Comparison of ENCODE assay signal across 13 cellular contexts in genomic region chr22:38732251-38732815, GRCh38. TPM values are rescaled to one million over a fixed set of nuclear protein-coding genes. Genes with fewer than 3 reads are reported as not detected.
DNase-seq lines count a peak whose midpoint lies in the region; ATAC-seq and TF ChIP-seq lines count a peak whose summit lies in the region.
"Had no signal": no experiment of that assay in that cellular context is flagged by ENCODE, and none has a peak within 500 bp of the region (broad histone marks: within the 10 kb centered on the region; RNA-seq: fewer than 3 reads in every experiment).

No MANE protein-coding gene starts in this region.

- H3K4me1 Mint-ChIP-seq in Caco-2 (ENCODE audit: low read depth, unreplicated experiment) (no peaks in the 10 kb centered on the region), brain (peaks cover 18% of the 10 kb centered on the region)
- peaks cover 9 to 29% of the 10 kb centered on the region in 2 donors for H3K4me1 Mint-ChIP-seq in natural killer cell treated with Interleukin-12 subunit alpha and Interleukin-12 subunit beta and Interleukin-15 and Interleukin-18, amount 100 ng/mL, for 72 hours (ENCODE audit: low read depth in 2 of 2)

- H3K36me3 Mint-ChIP-seq in Caco-2 (ENCODE audit: insufficient read depth, unreplicated experiment): peaks cover 73% of the 10 kb centered on the region
- peaks cover 43% of the 10 kb centered on the region for H3K36me3 Mint-ChIP-seq in brain
- H3K36me3 Mint-ChIP-seq in natural killer cell treated with Interleukin-12 subunit alpha and Interleukin-12 subunit beta and Interleukin-15 and Interleukin-18, amount 100 ng/mL, for 72 hours: peaks cover 13% of the 10 kb centered on the region

- ATAC-seq in natural killer cell treated with Interleukin-12 subunit alpha and Interleukin-12 subunit beta and Interleukin-15 and Interleukin-18, amount 100 ng/mL, for 72 hours: no peak
- ATAC-seq in HG02571 (IDR thresholded peaks at IDR 0.05; ENCODE audit: unreplicated experiment): no peak
- no peak for ATAC-seq in HG03432 (IDR thresholded peaks at IDR 0.05; ENCODE audit: unreplicated experiment)

- H3K9me3 ChIP-seq in Caco-2: no peaks in the 10 kb centered on the region
- H3K9me3 ChIP-seq: colonic mucosa had no signal

- H3K27me3 Mint-ChIP-seq in Caco-2 (ENCODE audit: insufficient read depth, unreplicated experiment) (no peaks in the 10 kb centered on the region), brain (no peaks in the 10 kb centered on the region)
- no peaks in the 10 kb centered on the region for H3K27me3 Mint-ChIP-seq in natural killer cell treated with Interleukin-12 subunit alpha and Interleukin-12 subunit beta and Interleukin-15 and Interleukin-18, amount 100 ng/mL, for 72 hours

- H3K27ac ChIP-seq in 22Rv1: peak overlapping the region; percentile 52
- H3K27ac ChIP-seq: colonic mucosa had no signal

- BruUV-seq in Caco-2 (replicated peaks; lab: Mats Ljungman, UMichigan): no TSS peak

- H3K27ac Mint-ChIP-seq in Caco-2 (ENCODE audit: unreplicated experiment) (peak overlapping the region; percentile 72), brain (peak overlapping the region in 4 of 5 experiments; percentile 90 to 95 (median 92))
- peak overlapping the region; percentile 41 to 53 for H3K27ac Mint-ChIP-seq in natural killer cell treated with Interleukin-12 subunit alpha and Interleukin-12 subunit beta and Interleukin-15 and Interleukin-18, amount 100 ng/mL, for 72 hours

- no peak overlapping the region for H3K4me3 ChIP-seq in Caco-2 (ENCODE audit: low read depth, low read length)
- H3K4me3 ChIP-seq: colonic mucosa had no signal

- peaks cover 7% of the 10 kb centered on the region for H3K36me3 ChIP-seq in Caco-2 (ENCODE audit: control insufficient read depth, insufficient read depth, low read length)

- intact Hi-C loops in Caco-2 (cut with micrococcal nuclease; ENCODE audit: unreplicated experiment): no loop called here

- no peaks in the 10 kb centered on the region for H3K4me1 ChIP-seq in Caco-2
- H3K4me1 ChIP-seq: colonic mucosa had no signal

- no peaks in the 10 kb centered on the region for H3K9me3 Mint-ChIP-seq in Caco-2 (ENCODE audit: unreplicated experiment)
- no peaks in the 10 kb centered on the region for H3K9me3 Mint-ChIP-seq in brain
- no peaks in the 10 kb centered on the region for H3K9me3 Mint-ChIP-seq in natural killer cell treated with Interleukin-12 subunit alpha and Interleukin-12 subunit beta and Interleukin-15 and Interleukin-18, amount 100 ng/mL, for 72 hours
- H3K9me3 Mint-ChIP-seq: nephron had no signal

- TF ChIP-seq CTCF in 22Rv1 (IDR thresholded peaks at IDR 0.05) (no peak), Caco-2 (IDR thresholded peaks at IDR 0.05; ENCODE audit: insufficient read depth in 1 of 2, low read depth in 1 of 2, low read length in 1 of 2, severe bottlenecking in 1 of 2, unreplicated experiment in 1 of 2) (no peak), brain (conservative IDR thresholded peaks at IDR 0.05) (no peak)

- CTCF ChIA-PET in Caco-2 (lab: Charles Lee): no interaction called here

- no peak for DNase-seq in Caco-2
- DNase-seq in natural killer cell treated with Interleukin-12 subunit alpha and Interleukin-12 subunit beta and Interleukin-15 and Interleukin-18, amount 100 ng/mL, for 72 hours (ENCODE audit: low spot score): no peak
- no peak for DNase-seq in stimulated activated naive CD4-positive, alpha-beta T cell treated with Interleukin-2 at 50 U/mL for 16 hours (lab: John Stamatoyannopoulos, UW)
- no peak for DNase-seq in NCI-H1105 treated with DMSO at 0.1 percent for 48 hours (lab: John Stamatoyannopoulos, UW)
- DNase-seq: colonic mucosa; DND-41; NCI-H2107; stimulated activated CD4-positive, alpha-beta T cell treated with anti-CD3 and anti-CD28 coated beads, Interleukin-4, amount 100 ng/mL, for 24 hours had no signal

- H3K27me3 ChIP-seq in Caco-2 (replicated peaks; ENCODE audit: control insufficient read depth, insufficient read depth, low read length): no peaks in the 10 kb centered on the region
- H3K27me3 ChIP-seq: colonic mucosa had no signal

- H3K4me3 Mint-ChIP-seq in Caco-2 (ENCODE audit: unreplicated experiment): no peak overlapping the region
- H3K4me3 Mint-ChIP-seq in brain: no peak overlapping the region
- H3K4me3 Mint-ChIP-seq in natural killer cell treated with Interleukin-12 subunit alpha and Interleukin-12 subunit beta and Interleukin-15 and Interleukin-18, amount 100 ng/mL, for 72 hours: no peak overlapping the region
- H3K4me3 Mint-ChIP-seq: nephron had no signal

- POLR2A ChIA-PET in Caco-2 (lab: Charles Lee): interaction anchor here (1.3 kb wide), 1 partner anchor 27 kb away, joined by 3 read pairs; the partner anchor contains the start of gene GTPBP1

RNA-seq across cellular contexts. Expression of gene SUN2, which starts 23.5 kb away (rescaled TPM):
- 61.9 and 67.8 TPM in 2 replicates for total RNA-seq in Caco-2 (2022)
- polyA plus RNA-seq in brain (ENCODE audit: insufficient read depth, low read depth, low replicate concordance): 251 TPM
- total RNA-seq in natural killer cell treated with Interleukin-12 subunit alpha and Interleukin-12 subunit beta and Interleukin-15 and Interleukin-18, amount 100 ng/mL, for 72 hours: 100 to 1,000 TPM; 203 to 215 TPM

RNA-seq across cellular contexts. Expression of gene GTPBP1, which starts 26.6 kb away (rescaled TPM):
- 47.2 and 48.0 TPM in 2 replicates for total RNA-seq in Caco-2 (2022)
- polyA plus RNA-seq in brain (ENCODE audit: insufficient read depth, low read depth, low replicate concordance): 80.4 TPM
- 100 to 1,000 TPM; 135 to 192 TPM for total RNA-seq in natural killer cell treated with Interleukin-12 subunit alpha and Interleukin-12 subunit beta and Interleukin-15 and Interleukin-18, amount 100 ng/mL, for 72 hours

RNA-seq across cellular contexts. Expression of gene JOSD1, which starts 31.6 kb away (rescaled TPM):
- 50.3 and 55.3 TPM in 2 replicates for total RNA-seq in Caco-2 (2022)
- polyA plus RNA-seq in brain (ENCODE audit: insufficient read depth, low read depth, low replicate concordance): 45.7 TPM
- total RNA-seq in natural killer cell treated with Interleukin-12 subunit alpha and Interleukin-12 subunit beta and Interleukin-15 and Interleukin-18, amount 100 ng/mL, for 72 hours: 10 to 100 TPM; 53.6 to 62.3 TPM

RNA-seq across cellular contexts. Expression of gene TOMM22, which starts 50.6 kb away (rescaled TPM):
- 113 and 114 TPM in 2 replicates for total RNA-seq in Caco-2 (2022)
- 72.7 TPM for polyA plus RNA-seq in brain (ENCODE audit: insufficient read depth, low read depth, low replicate concordance)
- 100 to 1,000 TPM; 109 to 153 TPM for total RNA-seq in natural killer cell treated with Interleukin-12 subunit alpha and Interleukin-12 subunit beta and Interleukin-15 and Interleukin-18, amount 100 ng/mL, for 72 hours
